In the genomic region with DNA sequence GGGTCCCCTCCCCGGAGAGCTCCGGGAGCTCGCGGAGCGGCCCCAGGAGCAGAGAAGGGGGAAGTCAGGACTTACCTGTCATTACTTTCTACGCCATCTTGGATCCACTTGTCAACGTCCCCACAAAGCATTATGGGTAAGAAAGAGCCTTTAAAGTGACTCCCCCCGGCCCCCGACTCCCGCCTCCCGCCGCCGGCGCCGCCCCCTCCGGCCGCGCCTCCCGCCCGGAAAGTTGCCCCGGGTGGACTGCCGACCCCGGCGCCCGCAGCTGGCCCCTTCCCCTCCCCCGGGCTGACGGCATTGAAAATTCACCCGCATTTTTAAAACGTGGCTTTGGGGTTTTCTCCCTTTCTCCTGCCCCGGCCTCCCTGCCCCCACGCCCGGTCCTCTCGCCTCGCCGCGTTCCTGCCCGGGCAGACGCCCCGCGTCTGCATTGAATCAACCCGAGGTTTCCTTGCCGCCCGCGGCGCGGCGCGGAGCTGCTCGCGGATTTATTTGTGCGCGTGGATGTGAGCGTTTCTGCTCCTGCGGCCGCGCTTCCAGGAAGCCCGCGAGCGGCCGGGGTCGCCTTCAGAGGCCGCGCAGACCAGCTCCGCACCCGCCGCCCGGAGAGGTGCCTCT, we compare ENCODE assay signal across 8 cellular contexts. TPM values are rescaled to one million over a fixed set of nuclear protein-coding genes. Genes with fewer than 3 reads are reported as not detected.
A peak's percentile ranks its signal among the peaks of the same experiment; 100 is the strongest.
DNase-seq lines count a peak whose midpoint lies in the region; ATAC-seq and TF ChIP-seq lines count a peak whose summit lies in the region.

Gene HELZ (minus strand): TSS at position 124 of the 621 bp plus-strand sequence. CDS start 26,392 bp downstream, outside the sequence.

- H3K4me1 Mint-ChIP-seq in activated T-helper 17 cell treated with anti-CD3 and anti-CD28 coated beads, Interleukin-2, amount 50 U/mL, for 72 hours: peaks cover 44% of the 10 kb centered on the region
- peaks cover 60% of the 10 kb centered on the region in 2 donors for H3K4me1 Mint-ChIP-seq in natural killer cell

- peaks cover 44% of the 10 kb centered on the region for H4K20me1 ChIP-seq in Loucy (ENCODE audit: insufficient read depth, low read length, poor library complexity, severe bottlenecking)

- H2AFZ ChIP-seq in Loucy (ENCODE audit: low read length): peak within 1 kb of the TSS; percentile 88

- peak; percentile 67 for TF ChIP-seq POLR2A in Raji (IDR thresholded peaks at IDR 0.05; ENCODE audit: insufficient read depth, low read depth, low read length)

- DNase-seq in COR-L47 (lab: John Stamatoyannopoulos, UW) (peak; percentile 77), fibroblast of peridontal ligament (ENCODE audit: extremely low read depth) (peak; percentile 83), natural killer cell (peak; percentile 73)
- DNase-seq in stimulated activated naive CD4-positive, alpha-beta T cell treated with Interleukin-2 at 50 U/mL for 16 hours (lab: John Stamatoyannopoulos, UW): peak; percentile 72

- peak within 1 kb of the TSS; percentile 86 for H3K4me3 ChIP-seq in Loucy (ENCODE audit: low read length, poor library complexity, severe bottlenecking)

- ATAC-seq in GM21737 (IDR thresholded peaks at IDR 0.05; ENCODE audit: unreplicated experiment): peak; percentile 48
- peak; percentile 68 for ATAC-seq in activated T-helper 17 cell treated with anti-CD3 and anti-CD28 coated beads, Interleukin-2, amount 50 U/mL, for 72 hours (replicated peaks)
- ATAC-seq in natural killer cell: peak; percentile 50 to 78 (median 62)

- H3K4me3 Mint-ChIP-seq in activated T-helper 17 cell treated with anti-CD3 and anti-CD28 coated beads, Interleukin-2, amount 50 U/mL, for 72 hours: peak within 1 kb of the TSS; percentile 80
- H3K4me3 Mint-ChIP-seq in natural killer cell: peak within 1 kb of the TSS; percentile 96

- H3K79me2 ChIP-seq in Loucy (ENCODE audit: insufficient read depth, low read length): peaks cover 52% of the 10 kb centered on the region

- H3K9me2 ChIP-seq in Loucy (replicated peaks; ENCODE audit: low read depth, low read length): no peaks in the 10 kb centered on the region

- TF ChIP-seq CTCF in Loucy (conservative IDR thresholded peaks at IDR 0.05; ENCODE audit: low read length): no peak
- TF ChIP-seq CTCF in natural killer cell (IDR thresholded peaks at IDR 0.05): no peak

- H3K9ac ChIP-seq in Loucy (ENCODE audit: low read depth, low read length, poor library complexity, severe bottlenecking): peak within 1 kb of the TSS; percentile 87

- no peaks in the 10 kb centered on the region for H3K9me3 ChIP-seq in Loucy (ENCODE audit: insufficient read depth, low read depth, low read length)

- H3K4me2 ChIP-seq in Loucy (ENCODE audit: low read depth, low read length, poor library complexity, severe bottlenecking): peak within 1 kb of the TSS; percentile 99

- H3K27me3 Mint-ChIP-seq in activated T-helper 17 cell treated with anti-CD3 and anti-CD28 coated beads, Interleukin-2, amount 50 U/mL, for 72 hours: no peaks in the 10 kb centered on the region
- no peaks in the 10 kb centered on the region for H3K27me3 Mint-ChIP-seq in natural killer cell (ENCODE audit: low read depth in 2 of 2)

- peaks cover 42% of the 10 kb centered on the region for H3K36me3 Mint-ChIP-seq in activated T-helper 17 cell treated with anti-CD3 and anti-CD28 coated beads, Interleukin-2, amount 50 U/mL, for 72 hours (ENCODE audit: low read depth)
- no peaks in the 10 kb centered on the region for H3K36me3 Mint-ChIP-seq in natural killer cell

- H3K27ac Mint-ChIP-seq in activated T-helper 17 cell treated with anti-CD3 and anti-CD28 coated beads, Interleukin-2, amount 50 U/mL, for 72 hours: peak within 1 kb of the TSS; percentile 95
- peak within 1 kb of the TSS; percentile 84 to 94 for H3K27ac Mint-ChIP-seq in natural killer cell

- no peaks in the 10 kb centered on the region for H3K27me3 ChIP-seq in Loucy (ENCODE audit: insufficient read depth, low read length, poor library complexity, severe bottlenecking)

- intact Hi-C loops in natural killer cell (cut with micrococcal nuclease): loop anchor here (5.0 to 10.0 kb wide), 5 partner anchors 47 to 1267 kb away; partner anchors contain the start of genes PRKAR1A and PSMD12

- H3K4me1 ChIP-seq in Loucy (ENCODE audit: insufficient read depth, low read length, poor library complexity, severe bottlenecking): peaks cover 38% of the 10 kb centered on the region

- no peaks in the 10 kb centered on the region for H3F3A ChIP-seq in Loucy (ENCODE audit: low read depth)

- H3K9me3 Mint-ChIP-seq in activated T-helper 17 cell treated with anti-CD3 and anti-CD28 coated beads, Interleukin-2, amount 50 U/mL, for 72 hours: no peaks in the 10 kb centered on the region
- H3K9me3 Mint-ChIP-seq in natural killer cell: no peaks in the 10 kb centered on the region

- no peaks in the 10 kb centered on the region; the same call in 1 of the 2 replicates for H3K36me3 ChIP-seq in Loucy (ENCODE audit: insufficient read depth, low read length)

RNA-seq across cellular contexts. Expression of gene HELZ, which starts in this region (rescaled TPM):
- total RNA-seq in activated T-helper 17 cell treated with anti-CD3 and anti-CD28 coated beads, Interleukin-2, amount 50 U/mL, for 72 hours: 100 to 1,000 TPM in 1 of 2 donors, 10 to 100 TPM in 1; 81.9 to 117 TPM
- total RNA-seq in natural killer cell: 100 to 1,000 TPM; 274 to 355 (median 292) TPM

Comparison
In these comparisons a context has a peak if more than half of its experiments do, and no peak if none do; other contexts are left out.
1. Peak in every context shown above with its lines: DNase-seq, ATAC-seq and H3K4me3 ChIP-seq.